In the genomic region with DNA sequence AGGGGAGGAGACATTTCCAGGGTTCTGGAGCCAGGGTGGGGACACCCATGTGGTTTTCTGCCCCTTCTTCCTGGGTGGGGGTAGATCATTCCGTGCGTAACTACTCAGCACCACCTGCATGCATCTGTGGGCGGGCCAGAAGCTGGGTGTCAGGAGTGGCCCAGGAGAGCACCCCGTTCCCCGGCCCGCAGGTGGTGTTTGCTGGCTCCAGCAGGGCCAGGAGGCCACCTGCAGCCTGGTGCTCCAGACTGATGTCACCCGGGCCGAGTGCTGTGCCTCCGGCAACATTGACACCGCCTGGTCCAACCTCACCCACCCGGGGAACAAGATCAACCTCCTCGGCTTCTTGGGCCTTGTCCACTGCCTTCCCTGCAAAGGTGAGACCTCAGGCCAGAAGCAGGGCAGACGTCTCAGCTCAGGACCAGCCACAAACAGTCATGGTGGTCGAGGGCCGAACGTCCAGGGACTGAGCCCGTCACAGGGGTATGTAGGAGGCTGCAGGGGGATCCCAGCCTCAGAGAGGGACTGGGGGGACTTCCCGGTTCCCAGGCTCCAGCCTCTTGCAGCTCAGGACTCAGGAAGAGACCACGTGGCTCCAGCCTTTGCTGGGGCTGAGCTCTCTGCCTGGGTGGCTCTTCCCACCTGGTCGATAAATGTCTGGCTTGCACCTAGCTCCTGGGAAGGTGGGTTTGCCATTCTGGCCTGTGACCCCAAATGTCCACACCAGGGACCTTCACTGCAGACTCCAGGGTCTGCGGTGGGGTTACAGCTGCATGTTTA, we compare ENCODE assay signal across 1 cellular context.
TF ChIP-seq lines count a peak whose summit lies in the region.

No MANE protein-coding gene starts in this region.

TF ChIP-seq in HepG2, 621 proteins besides CTCF, POLR2A, EP300 and RAD21:
- 0 out of 2 replicates have a peak, but pooled peaks have one; percentile 49 for TF ChIP-seq FOXC1 (CRISPR knock-in tag; IDR thresholded peaks at IDR 0.05; ENCODE audit: borderline replicate concordance)
- TF ChIP-seq ZBTB7A (CRISPR knock-in tag; IDR thresholded peaks at IDR 0.05) = peak; percentile 21; the same call in 1 of the 2 replicates
- TF ChIP-seq, protein P1, sequence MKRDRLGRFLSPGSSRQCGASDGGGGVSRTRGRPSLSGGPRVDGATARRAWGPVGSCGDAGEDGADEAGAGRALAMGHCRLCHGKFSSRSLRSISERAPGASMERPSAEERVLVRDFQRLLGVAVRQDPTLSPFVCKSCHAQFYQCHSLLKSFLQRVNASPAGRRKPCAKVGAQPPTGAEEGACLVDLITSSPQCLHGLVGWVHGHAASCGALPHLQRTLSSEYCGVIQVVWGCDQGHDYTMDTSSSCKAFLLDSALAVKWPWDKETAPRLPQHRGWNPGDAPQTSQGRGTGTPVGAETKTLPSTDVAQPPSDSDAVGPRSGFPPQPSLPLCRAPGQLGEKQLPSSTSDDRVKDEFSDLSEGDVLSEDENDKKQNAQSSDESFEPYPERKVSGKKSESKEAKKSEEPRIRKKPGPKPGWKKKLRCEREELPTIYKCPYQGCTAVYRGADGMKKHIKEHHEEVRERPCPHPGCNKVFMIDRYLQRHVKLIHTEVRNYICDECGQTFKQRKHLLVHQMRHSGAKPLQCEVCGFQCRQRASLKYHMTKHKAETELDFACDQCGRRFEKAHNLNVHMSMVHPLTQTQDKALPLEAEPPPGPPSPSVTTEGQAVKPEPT (CRISPR knock-in tag; IDR thresholded peaks at IDR 0.05; ENCODE audit: low read depth) = 0 out of 2 replicates have a peak, but pooled peaks have one; percentile 22
- 0 out of 2 replicates have a peak, but pooled peaks have one; percentile 25 for TF ChIP-seq ZFX (CRISPR knock-in tag; IDR thresholded peaks at IDR 0.05; ENCODE audit: low read depth)
- no peak for TF ChIP-seq MEF2D (CRISPR knock-in tag; IDR thresholded peaks at IDR 0.05)
- no peak for TF ChIP-seq HOXA7 (CRISPR knock-in tag; IDR thresholded peaks at IDR 0.05)
- TF ChIP-seq MED1 (CRISPR knock-in tag; IDR thresholded peaks at IDR 0.05) = 0 out of 2 replicates have a peak, but pooled peaks have one; percentile 2
- 0 out of 2 replicates have a peak, but pooled peaks have one; percentile 22 for TF ChIP-seq PITX1 (CRISPR knock-in tag; IDR thresholded peaks at IDR 0.05)
- 0 out of 2 replicates have a peak, but pooled peaks have one; percentile 65 for TF ChIP-seq ZSCAN22 (CRISPR knock-in tag; IDR thresholded peaks at IDR 0.05)
- peak; percentile 11; the same call in 1 of the 2 replicates for TF ChIP-seq HNRNPL (IDR thresholded peaks at IDR 0.05; ENCODE audit: low read depth, low read length)
- TF ChIP-seq AKAP8 (CRISPR knock-in tag; IDR thresholded peaks at IDR 0.05) = peak; percentile 93
- TF ChIP-seq, protein P2, sequence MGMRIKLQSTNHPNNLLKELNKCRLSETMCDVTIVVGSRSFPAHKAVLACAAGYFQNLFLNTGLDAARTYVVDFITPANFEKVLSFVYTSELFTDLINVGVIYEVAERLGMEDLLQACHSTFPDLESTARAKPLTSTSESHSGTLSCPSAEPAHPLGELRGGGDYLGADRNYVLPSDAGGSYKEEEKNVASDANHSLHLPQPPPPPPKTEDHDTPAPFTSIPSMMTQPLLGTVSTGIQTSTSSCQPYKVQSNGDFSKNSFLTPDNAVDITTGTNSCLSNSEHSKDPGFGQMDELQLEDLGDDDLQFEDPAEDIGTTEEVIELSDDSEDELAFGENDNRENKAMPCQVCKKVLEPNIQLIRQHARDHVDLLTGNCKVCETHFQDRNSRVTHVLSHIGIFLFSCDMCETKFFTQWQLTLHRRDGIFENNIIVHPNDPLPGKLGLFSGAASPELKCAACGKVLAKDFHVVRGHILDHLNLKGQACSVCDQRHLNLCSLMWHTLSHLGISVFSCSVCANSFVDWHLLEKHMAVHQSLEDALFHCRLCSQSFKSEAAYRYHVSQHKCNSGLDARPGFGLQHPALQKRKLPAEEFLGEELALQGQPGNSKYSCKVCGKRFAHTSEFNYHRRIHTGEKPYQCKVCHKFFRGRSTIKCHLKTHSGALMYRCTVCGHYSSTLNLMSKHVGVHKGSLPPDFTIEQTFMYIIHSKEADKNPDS (CRISPR knock-in tag; IDR thresholded peaks at IDR 0.05) = 0 out of 2 replicates have a peak, but pooled peaks have one; percentile 36
- 0 out of 2 replicates have a peak, but pooled peaks have one; percentile 43 for TF ChIP-seq FOXO4 (CRISPR knock-in tag; conservative IDR thresholded peaks at IDR 0.05)
- TF ChIP-seq, protein P3, sequence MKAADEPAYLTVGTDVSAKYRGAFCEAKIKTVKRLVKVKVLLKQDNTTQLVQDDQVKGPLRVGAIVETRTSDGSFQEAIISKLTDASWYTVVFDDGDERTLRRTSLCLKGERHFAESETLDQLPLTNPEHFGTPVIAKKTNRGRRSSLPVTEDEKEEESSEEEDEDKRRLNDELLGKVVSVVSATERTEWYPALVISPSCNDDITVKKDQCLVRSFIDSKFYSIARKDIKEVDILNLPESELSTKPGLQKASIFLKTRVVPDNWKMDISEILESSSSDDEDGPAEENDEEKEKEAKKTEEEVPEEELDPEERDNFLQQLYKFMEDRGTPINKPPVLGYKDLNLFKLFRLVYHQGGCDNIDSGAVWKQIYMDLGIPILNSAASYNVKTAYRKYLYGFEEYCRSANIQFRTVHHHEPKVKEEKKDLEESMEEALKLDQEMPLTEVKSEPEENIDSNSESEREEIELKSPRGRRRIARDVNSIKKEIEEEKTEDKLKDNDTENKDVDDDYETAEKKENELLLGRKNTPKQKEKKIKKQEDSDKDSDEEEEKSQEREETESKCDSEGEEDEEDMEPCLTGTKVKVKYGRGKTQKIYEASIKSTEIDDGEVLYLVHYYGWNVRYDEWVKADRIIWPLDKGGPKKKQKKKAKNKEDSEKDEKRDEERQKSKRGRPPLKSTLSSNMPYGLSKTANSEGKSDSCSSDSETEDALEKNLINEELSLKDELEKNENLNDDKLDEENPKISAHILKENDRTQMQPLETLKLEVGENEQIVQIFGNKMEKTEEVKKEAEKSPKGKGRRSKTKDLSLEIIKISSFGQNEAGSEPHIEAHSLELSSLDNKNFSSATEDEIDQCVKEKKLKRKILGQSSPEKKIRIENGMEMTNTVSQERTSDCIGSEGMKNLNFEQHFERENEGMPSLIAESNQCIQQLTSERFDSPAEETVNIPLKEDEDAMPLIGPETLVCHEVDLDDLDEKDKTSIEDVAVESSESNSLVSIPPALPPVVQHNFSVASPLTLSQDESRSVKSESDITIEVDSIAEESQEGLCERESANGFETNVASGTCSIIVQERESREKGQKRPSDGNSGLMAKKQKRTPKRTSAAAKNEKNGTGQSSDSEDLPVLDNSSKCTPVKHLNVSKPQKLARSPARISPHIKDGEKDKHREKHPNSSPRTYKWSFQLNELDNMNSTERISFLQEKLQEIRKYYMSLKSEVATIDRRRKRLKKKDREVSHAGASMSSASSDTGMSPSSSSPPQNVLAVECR (CRISPR knock-in tag; IDR thresholded peaks at IDR 0.05; ENCODE audit: borderline replicate concordance) = peak; percentile 11; the same call in 1 of the 2 replicates
- TF ChIP-seq ZNF234 (CRISPR knock-in tag; conservative IDR thresholded peaks at IDR 0.05) = no peak
- TF ChIP-seq NAIF1 (CRISPR knock-in tag; IDR thresholded peaks at IDR 0.05; ENCODE audit: borderline replicate concordance) = no peak
- TF ChIP-seq MYC (CRISPR knock-in tag; IDR thresholded peaks at IDR 0.05; ENCODE audit: borderline replicate concordance) = 0 out of 2 replicates have a peak, but pooled peaks have one; percentile 15
- 0 out of 2 replicates have a peak, but pooled peaks have one; percentile 25 for TF ChIP-seq ZNF598 (CRISPR knock-in tag; IDR thresholded peaks at IDR 0.05; ENCODE audit: borderline replicate concordance)
- TF ChIP-seq, protein P4, sequence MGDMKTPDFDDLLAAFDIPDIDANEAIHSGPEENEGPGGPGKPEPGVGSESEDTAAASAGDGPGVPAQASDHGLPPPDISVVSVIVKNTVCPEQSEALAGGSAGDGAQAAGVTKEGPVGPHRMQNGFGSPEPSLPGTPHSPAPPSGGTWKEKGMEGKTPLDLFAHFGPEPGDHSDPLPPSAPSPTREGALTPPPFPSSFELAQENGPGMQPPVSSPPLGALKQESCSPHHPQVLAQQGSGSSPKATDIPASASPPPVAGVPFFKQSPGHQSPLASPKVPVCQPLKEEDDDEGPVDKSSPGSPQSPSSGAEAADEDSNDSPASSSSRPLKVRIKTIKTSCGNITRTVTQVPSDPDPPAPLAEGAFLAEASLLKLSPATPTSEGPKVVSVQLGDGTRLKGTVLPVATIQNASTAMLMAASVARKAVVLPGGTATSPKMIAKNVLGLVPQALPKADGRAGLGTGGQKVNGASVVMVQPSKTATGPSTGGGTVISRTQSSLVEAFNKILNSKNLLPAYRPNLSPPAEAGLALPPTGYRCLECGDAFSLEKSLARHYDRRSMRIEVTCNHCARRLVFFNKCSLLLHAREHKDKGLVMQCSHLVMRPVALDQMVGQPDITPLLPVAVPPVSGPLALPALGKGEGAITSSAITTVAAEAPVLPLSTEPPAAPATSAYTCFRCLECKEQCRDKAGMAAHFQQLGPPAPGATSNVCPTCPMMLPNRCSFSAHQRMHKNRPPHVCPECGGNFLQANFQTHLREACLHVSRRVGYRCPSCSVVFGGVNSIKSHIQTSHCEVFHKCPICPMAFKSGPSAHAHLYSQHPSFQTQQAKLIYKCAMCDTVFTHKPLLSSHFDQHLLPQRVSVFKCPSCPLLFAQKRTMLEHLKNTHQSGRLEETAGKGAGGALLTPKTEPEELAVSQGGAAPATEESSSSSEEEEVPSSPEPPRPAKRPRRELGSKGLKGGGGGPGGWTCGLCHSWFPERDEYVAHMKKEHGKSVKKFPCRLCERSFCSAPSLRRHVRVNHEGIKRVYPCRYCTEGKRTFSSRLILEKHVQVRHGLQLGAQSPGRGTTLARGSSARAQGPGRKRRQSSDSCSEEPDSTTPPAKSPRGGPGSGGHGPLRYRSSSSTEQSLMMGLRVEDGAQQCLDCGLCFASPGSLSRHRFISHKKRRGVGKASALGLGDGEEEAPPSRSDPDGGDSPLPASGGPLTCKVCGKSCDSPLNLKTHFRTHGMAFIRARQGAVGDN (CRISPR knock-in tag; IDR thresholded peaks at IDR 0.05) = peak; percentile 54
- peak; percentile 84; the same call in 1 of the 2 replicates for TF ChIP-seq ZNF326 (CRISPR knock-in tag; IDR thresholded peaks at IDR 0.05; ENCODE audit: borderline replicate concordance)
- TF ChIP-seq, protein P5, sequence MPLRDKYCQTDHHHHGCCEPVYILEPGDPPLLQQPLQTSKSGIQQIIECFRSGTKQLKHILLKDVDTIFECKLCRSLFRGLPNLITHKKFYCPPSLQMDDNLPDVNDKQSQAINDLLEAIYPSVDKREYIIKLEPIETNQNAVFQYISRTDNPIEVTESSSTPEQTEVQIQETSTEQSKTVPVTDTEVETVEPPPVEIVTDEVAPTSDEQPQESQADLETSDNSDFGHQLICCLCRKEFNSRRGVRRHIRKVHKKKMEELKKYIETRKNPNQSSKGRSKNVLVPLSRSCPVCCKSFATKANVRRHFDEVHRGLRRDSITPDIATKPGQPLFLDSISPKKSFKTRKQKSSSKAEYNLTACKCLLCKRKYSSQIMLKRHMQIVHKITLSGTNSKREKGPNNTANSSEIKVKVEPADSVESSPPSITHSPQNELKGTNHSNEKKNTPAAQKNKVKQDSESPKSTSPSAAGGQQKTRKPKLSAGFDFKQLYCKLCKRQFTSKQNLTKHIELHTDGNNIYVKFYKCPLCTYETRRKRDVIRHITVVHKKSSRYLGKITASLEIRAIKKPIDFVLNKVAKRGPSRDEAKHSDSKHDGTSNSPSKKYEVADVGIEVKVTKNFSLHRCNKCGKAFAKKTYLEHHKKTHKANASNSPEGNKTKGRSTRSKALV (CRISPR knock-in tag; IDR thresholded peaks at IDR 0.05) = peak; percentile 28; the same call in 1 of the 2 replicates
- TF ChIP-seq ZNF839 (CRISPR knock-in tag; IDR thresholded peaks at IDR 0.05; ENCODE audit: borderline replicate concordance) = no peak
- no peak for TF ChIP-seq SIX4 (CRISPR knock-in tag; IDR thresholded peaks at IDR 0.05)
- TF ChIP-seq PHF20 (CRISPR knock-in tag; IDR thresholded peaks at IDR 0.05) = 0 out of 2 replicates have a peak, but pooled peaks have one; percentile 28
